ENCODE assay signal across 8 cellular contexts in genomic region chr7:76166404-76167255, GRCh38. TPM values are rescaled to one million over a fixed set of nuclear protein-coding genes. Genes with fewer than 3 reads are reported as not detected.
DNase-seq lines count a peak whose midpoint lies in the region; ATAC-seq and TF ChIP-seq lines count a peak whose summit lies in the region.

No MANE protein-coding gene starts in this region.

- peak; percentile 87 for ATAC-seq in GM18861 (IDR thresholded peaks at IDR 0.05; ENCODE audit: unreplicated experiment)
- ATAC-seq in HG03097 (IDR thresholded peaks at IDR 0.05; ENCODE audit: low FRiP score, unreplicated experiment): peak; percentile 80

- peak overlapping the region; percentile 98 for H3K4me2 ChIP-seq in mammary epithelial cell (ENCODE audit: insufficient read depth, low read depth, low read length)
- H3K4me2 ChIP-seq in skeletal muscle satellite cell (ENCODE audit: low read length): peak overlapping the region; percentile 100

- POLR2A ChIA-PET in A673 (lab: Charles Lee; ENCODE audit: low non-redundant PET): interaction anchor here (0.6 kb wide), 1 partner anchor 51 kb away, joined by 7 read pairs; no protein-coding TSS in a partner anchor

- CTCF ChIA-PET in A673 (lab: Charles Lee): interaction anchor here (0.6 kb wide), 2 partner anchors 12 to 148 kb away, joined by 3 read pairs; no protein-coding TSS in a partner anchor
- CTCF ChIA-PET in mammary epithelial cell (lab: Charles Lee; ENCODE audit: low non-redundant PET): no interaction called here

- peak overlapping the region; percentile 96 for H2AFZ ChIP-seq in mammary epithelial cell (ENCODE audit: low read depth, low read length)

- no peaks in the 10 kb centered on the region for H3K9me3 ChIP-seq in A673 (ENCODE audit: low read depth, low read length, poor library complexity, severe bottlenecking)
- no peaks in the 10 kb centered on the region for H3K9me3 ChIP-seq in mammary epithelial cell (replicated peaks; ENCODE audit: insufficient read depth, low read length)
- H3K9me3 ChIP-seq in iPS-18c (ENCODE audit: control insufficient read depth, insufficient read depth, low read length): peaks cover 3% of the 10 kb centered on the region
- H3K9me3 ChIP-seq in skeletal muscle satellite cell (replicated peaks; ENCODE audit: low read length): no peaks in the 10 kb centered on the region

- H3K27ac ChIP-seq in A673 (ENCODE audit: low read depth, low read length, poor library complexity, severe bottlenecking): peak overlapping the region; percentile 85
- peak overlapping the region; percentile 87 for H3K27ac ChIP-seq in mammary epithelial cell (ENCODE audit: insufficient read depth, low read depth, low read length)

- BruUV-seq in A673 (replicated peaks; lab: Mats Ljungman, UMichigan) (TSS peak; percentile 96), mammary epithelial cell (replicated peaks; lab: Mats Ljungman, UMichigan) (TSS peak; percentile 66)

- no peaks in the 10 kb centered on the region for H3K36me3 ChIP-seq in A673 (ENCODE audit: insufficient read depth, low read length, poor library complexity, severe bottlenecking)
- no peaks in the 10 kb centered on the region for H3K36me3 ChIP-seq in mammary epithelial cell (ENCODE audit: insufficient read depth, low read length)
- H3K36me3 ChIP-seq in skeletal muscle satellite cell (ENCODE audit: insufficient read depth, low read length): no peaks in the 10 kb centered on the region

- dilution Hi-C loops in mammary epithelial cell (cut with HindIII; ENCODE audit: low sequenced_read_pairs): no loop called here

- WGBS in mammary epithelial cell (ENCODE audit: low coverage, missing lambda C conversion rate): 4% methylated on average over 14 of the region's 67 CpGs

- DNase-seq in A673 (ENCODE audit: low spot score): peak; percentile 93
- peak; percentile 97 for DNase-seq in NCI-H2196 (lab: John Stamatoyannopoulos, UW; ENCODE audit: unreplicated experiment)
- peak; percentile 91 for DNase-seq in mammary epithelial cell

- H4K20me1 ChIP-seq in mammary epithelial cell (ENCODE audit: insufficient read depth, low read length): no peaks in the 10 kb centered on the region

- TF ChIP-seq CTCF in A673 (conservative IDR thresholded peaks at IDR 0.05; ENCODE audit: low read depth, low read length): no peak; the same call in 1 of the 2 replicates
- no peak for TF ChIP-seq CTCF in WI38 (IDR thresholded peaks at IDR 0.05; ENCODE audit: low read depth, low read length)
- TF ChIP-seq CTCF in mammary epithelial cell (conservative IDR thresholded peaks at IDR 0.05 in 1 of 2, IDR thresholded peaks at IDR 0.05 in 1 of 2; ENCODE audit: extremely low read depth in 1 of 2, insufficient read depth in 1 of 2, low read depth in 1 of 2, low read length in 2 of 2): no peak

- H3K9ac ChIP-seq in mammary epithelial cell (ENCODE audit: insufficient read depth, low read length) (peak overlapping the region; percentile 44), skeletal muscle satellite cell (ENCODE audit: low read depth, low read length) (peak overlapping the region; percentile 75)

- in situ Hi-C loops in mammary epithelial cell (cut with MboI; ENCODE audit: low sequenced_read_pairs in 2 of 2): no loop called here

- intact Hi-C loops in A673 (cut with micrococcal nuclease; ENCODE audit: unreplicated experiment): no loop called here
- intact Hi-C loops in mammary epithelial cell (cut with micrococcal nuclease): no loop called here

- H3K27me3 ChIP-seq in A673 (replicated peaks; ENCODE audit: insufficient read depth, low read depth, low read length, poor library complexity) (no peaks in the 10 kb centered on the region), mammary epithelial cell (ENCODE audit: insufficient read depth, low read length) (no peaks in the 10 kb centered on the region), skeletal muscle satellite cell (ENCODE audit: control insufficient read depth, insufficient read depth, low read length) (no peaks in the 10 kb centered on the region)

- H3K4me3 ChIP-seq in A673 (ENCODE audit: low read depth, low read length, poor library complexity, severe bottlenecking): peak overlapping the region; percentile 77
- H3K4me3 ChIP-seq in WI38 (ENCODE audit: low read depth, low read length): peak overlapping the region; percentile 57
- peak overlapping the region; percentile 51 to 61 (median 60) for H3K4me3 ChIP-seq in mammary epithelial cell (replicated peaks in 1 of 3; ENCODE audit: insufficient read depth in 1 of 3, low read depth in 2 of 3, low read length in 3 of 3)
- H3K4me3 ChIP-seq in iPS-18c (ENCODE audit: insufficient read depth, low read depth, low read length): peak overlapping the region; percentile 52
- H3K4me3 ChIP-seq in skeletal muscle satellite cell (ENCODE audit: low read length): peak overlapping the region; percentile 96

- no peaks in the 10 kb centered on the region for H3K79me2 ChIP-seq in mammary epithelial cell (ENCODE audit: insufficient read depth, low read length)

- H3K4me1 ChIP-seq in A673 (ENCODE audit: insufficient read depth, low read length, poor library complexity, severe bottlenecking) (no peaks in the 10 kb centered on the region), mammary epithelial cell (ENCODE audit: insufficient read depth, low read length) (peaks cover 19% of the 10 kb centered on the region), skeletal muscle satellite cell (ENCODE audit: control insufficient read depth, insufficient read depth, low read length) (no peaks in the 10 kb centered on the region)

RNA-seq across cellular contexts. Expression of gene SRRM3, which starts 35.1 kb away (rescaled TPM):
- 1.7 and 1.8 TPM in 2 replicates for total RNA-seq in A673 (2021)
- 1 to 10 TPM in 1 of 2 donors, under 1 TPM in 1; 0.17 to 1.3 TPM for total RNA-seq in mammary epithelial cell
- 0.36 TPM for polyA plus RNA-seq in mammary epithelial cell
- polyA minus RNA-seq in mammary epithelial cell: 0.98 TPM
- 1.3 TPM in 2 replicates for total RNA-seq in skeletal muscle satellite cell (2012; rRNA removed)

Comparison
In these comparisons a context has a peak if more than half of its experiments do, and no peak if none do; other contexts are left out.
1. Peak in every context shown above with its lines: DNase-seq, ATAC-seq, H3K4me3 ChIP-seq and H3K27ac ChIP-seq.